8 cellular contexts compared by ENCODE assay signal in genomic region chr16:53945996-53946395, GRCh38.
A peak's percentile ranks its signal among the peaks of the same experiment; 100 is the strongest.
DNase-seq lines count a peak whose midpoint lies in the region; TF ChIP-seq lines count a peak whose summit lies in the region.

No MANE protein-coding gene starts in this region.

- no peaks in the 10 kb centered on the region for H3K4me1 ChIP-seq in adrenal gland (replicated peaks in 1 of 2)
- H3K4me1 ChIP-seq in tibial artery, result peaks cover 0 to 13% (median 0%) of the 10 kb centered on the region in 4 donors

- H3K27me3 ChIP-seq in adrenal gland, result no peaks in the 10 kb centered on the region
- no peaks in the 10 kb centered on the region for H3K27me3 ChIP-seq in tibial artery

- intact Hi-C loops in adrenal gland (cut with DNase I), result no loop called here
- intact Hi-C loops in tibial artery (cut with DNase I; ENCODE audit: low total_unique reads), result no loop called here

- H3K4me3 ChIP-seq in adrenal gland (no peak overlapping the region), tibial artery (no peak overlapping the region)

- no peak for TF ChIP-seq POLR2A in adrenal gland (IDR thresholded peaks at IDR 0.05)

- H3K27ac ChIP-seq in adrenal gland (no peak overlapping the region), tibial artery (no peak overlapping the region)

- no peaks in the 10 kb centered on the region for H3K9me3 ChIP-seq in adrenal gland (replicated peaks in 1 of 3)
- no peaks in the 10 kb centered on the region for H3K9me3 ChIP-seq in tibial artery

- no peaks in the 10 kb centered on the region for H3K36me3 ChIP-seq in adrenal gland (replicated peaks in 1 of 2)
- H3K36me3 ChIP-seq in tibial artery, result peaks cover 0 to 4% (median 0%) of the 10 kb centered on the region in 3 donors

- DNase-seq in EL (peak; percentile 42), HS-5 (ENCODE audit: low read depth) (peak; percentile 3), adrenal gland (peak in 1 of 7 donors; percentile 23), inferior parietal cortex (ENCODE audit: extremely low spot score) (peak; percentile 20), NCI-H226 (no peak), tibial artery (no peak), NCI-H2029 treated with DMSO at 0.1 percent for 48 hours (lab: John Stamatoyannopoulos, UW) (no peak)
- no peak for DNase-seq in stimulated activated CD4-positive, alpha-beta T cell treated with anti-CD3 and anti-CD28 coated beads, Interleukin-2, amount 100 ng/mL, for 48 hours

- 54 to 66% (median 57%) methylated on average over 2 of the region's 2 CpGs for WGBS in adrenal gland, 4 donors

- TF ChIP-seq CTCF in adrenal gland (IDR thresholded peaks at IDR 0.05) (peak; percentile 53 to 89 (median 73)), tibial artery (IDR thresholded peaks at IDR 0.05) (peak in 1 of 2 experiments; percentile 32)

Comparison
In these comparisons a context has a peak if more than half of its experiments do, and no peak if none do; other contexts are left out.
1. DNase-seq: peak in EL (single experiment), HS-5 (single experiment) and inferior parietal cortex (single experiment); none in NCI-H226 (single experiment), tibial artery (0 of 2), NCI-H2029 treated with DMSO at 0.1 percent for 48 hours (single experiment) and stimulated activated CD4-positive, alpha-beta T cell treated with anti-CD3 and anti-CD28 coated beads, Interleukin-2, amount 100 ng/mL, for 48 hours (0 of 2).